ENCODE assay signal across 13 cellular contexts in genomic region chr5:173310861-173311515, GRCh38. TPM values are rescaled to one million over a fixed set of nuclear protein-coding genes. Genes with fewer than 3 reads are reported as not detected.
DNase-seq lines count a peak whose midpoint lies in the region; ATAC-seq and TF ChIP-seq lines count a peak whose summit lies in the region.
"Had no signal": no experiment of that assay in that cellular context is flagged by ENCODE, and none has a peak within 500 bp of the region (broad histone marks: within the 10 kb centered on the region; RNA-seq: fewer than 3 reads in every experiment).

No MANE protein-coding gene starts in this region.

- peaks cover 81% of the 10 kb centered on the region for H3K27me3 Mint-ChIP-seq in CD4-positive, alpha-beta T cell
- H3K27me3 Mint-ChIP-seq in activated T-cell treated with anti-CD3 and anti-CD28 coated beads, Interleukin-2, amount 50 U/mL, for 24 hours, result peaks cover 85% of the 10 kb centered on the region

- CTCF ChIA-PET in CD4-positive, alpha-beta T cell (lab: Charles Lee), result no interaction called here

- H3K27me3 ChIP-seq in breast epithelium (no peaks in the 10 kb centered on the region), liver (ENCODE audit: control insufficient read depth in 4 of 4, insufficient read depth in 4 of 4, low read length in 3 of 4) (no peaks in the 10 kb centered on the region), spleen (replicated peaks in 1 of 7) (peaks cover 0 to 68% (median 15%) of the 10 kb centered on the region in 7 donors)
- H3K27me3 ChIP-seq in CD4-positive, alpha-beta T cell (ENCODE audit: control insufficient read depth, insufficient read depth, low read length), result peaks cover 38% of the 10 kb centered on the region

- POLR2A ChIA-PET in CD4-positive, alpha-beta T cell (lab: Charles Lee), result no interaction called here

- H3K4me3 ChIP-seq in breast epithelium, result no peak overlapping the region
- no peak overlapping the region for H3K4me3 ChIP-seq in liver (ENCODE audit: low read depth in 1 of 3, low read length in 3 of 3)
- H3K4me3 ChIP-seq in spleen, result no peak overlapping the region
- H3K4me3 ChIP-seq: PC-9 had no signal

- no peaks in the 10 kb centered on the region for H3K4me1 Mint-ChIP-seq in CD4-positive, alpha-beta T cell (ENCODE audit: low read depth)
- H3K4me1 Mint-ChIP-seq in activated T-cell treated with anti-CD3 and anti-CD28 coated beads, Interleukin-2, amount 50 U/mL, for 24 hours (ENCODE audit: low read depth), result no peaks in the 10 kb centered on the region
- H3K4me1 Mint-ChIP-seq: CD8-positive, alpha-beta memory T cell; central memory CD8-positive, alpha-beta T cell had no signal

- ATAC-seq in CD4-positive, alpha-beta T cell (ENCODE audit: poor library complexity), result no peak

- no peak for TF ChIP-seq RAD21 in liver (IDR thresholded peaks at IDR 0.05)

- H3K27ac Mint-ChIP-seq in CD4-positive, alpha-beta T cell, result no peak overlapping the region
- H3K27ac Mint-ChIP-seq in activated T-cell treated with anti-CD3 and anti-CD28 coated beads, Interleukin-2, amount 50 U/mL, for 24 hours, result no peak overlapping the region

- H3K36me3 Mint-ChIP-seq in CD4-positive, alpha-beta T cell (ENCODE audit: low read depth), result no peaks in the 10 kb centered on the region
- no peaks in the 10 kb centered on the region for H3K36me3 Mint-ChIP-seq in activated T-cell treated with anti-CD3 and anti-CD28 coated beads, Interleukin-2, amount 50 U/mL, for 24 hours (ENCODE audit: low read depth)
- H3K36me3 Mint-ChIP-seq: CD8-positive, alpha-beta memory T cell had no signal

- TF ChIP-seq CTCF in breast epithelium (IDR thresholded peaks at IDR 0.05) (no peak), liver (IDR thresholded peaks at IDR 0.05; ENCODE audit: low read depth, low read length, missing input control) (no peak), spleen (IDR thresholded peaks at IDR 0.05 in 8 of 11, conservative IDR thresholded peaks at IDR 0.05 in 3 of 11) (no peak)
- no peak for TF ChIP-seq CTCF in CD4-positive, alpha-beta T cell (IDR thresholded peaks at IDR 0.05)

- H3K9ac ChIP-seq in liver (ENCODE audit: low read depth in 1 of 2, low read length in 2 of 2), result no peak overlapping the region

- TF ChIP-seq POLR2A in breast epithelium (IDR thresholded peaks at IDR 0.05) (no peak), spleen (IDR thresholded peaks at IDR 0.05) (no peak)

- peak overlapping the region; percentile 68 to 72 for H3K27ac ChIP-seq in breast epithelium
- H3K27ac ChIP-seq in liver (ENCODE audit: low read depth in 1 of 2, low read length in 2 of 2), result no peak overlapping the region
- peak overlapping the region in 7 of 8 donors; percentile 52 to 80 (median 70) for H3K27ac ChIP-seq in spleen
- H3K27ac ChIP-seq in CD4-positive, alpha-beta T cell (ENCODE audit: low read depth, low read length), result no peak overlapping the region
- H3K27ac ChIP-seq: PC-9 had no signal

- WGBS in liver, result 73% methylated on average over 10 of the region's 10 CpGs
- 54 to 70% (median 57%) methylated on average over 10 of the region's 10 CpGs for WGBS in spleen, 5 donors

- H3K36me3 ChIP-seq in breast epithelium (no peaks in the 10 kb centered on the region), liver (ENCODE audit: control insufficient read depth in 4 of 4, insufficient read depth in 3 of 4, low read depth in 1 of 4, low read length in 3 of 4) (no peaks in the 10 kb centered on the region), spleen (no peaks in the 10 kb centered on the region)

- H3K9me3 Mint-ChIP-seq in CD4-positive, alpha-beta T cell, result peaks cover 5% of the 10 kb centered on the region
- peaks cover 10% of the 10 kb centered on the region for H3K9me3 Mint-ChIP-seq in activated T-cell treated with anti-CD3 and anti-CD28 coated beads, Interleukin-2, amount 50 U/mL, for 24 hours
- H3K9me3 Mint-ChIP-seq: central memory CD8-positive, alpha-beta T cell had no signal

- H3K4me1 ChIP-seq in breast epithelium (no peaks in the 10 kb centered on the region), liver (ENCODE audit: control insufficient read depth in 4 of 4, insufficient read depth in 4 of 4, low read length in 3 of 4) (no peaks in the 10 kb centered on the region), spleen (peaks cover 0 to 13% (median 4%) of the 10 kb centered on the region in 6 donors)

- H3K4me3 Mint-ChIP-seq in CD4-positive, alpha-beta T cell, result no peak overlapping the region
- no peak overlapping the region for H3K4me3 Mint-ChIP-seq in activated T-cell treated with anti-CD3 and anti-CD28 coated beads, Interleukin-2, amount 50 U/mL, for 24 hours
- H3K4me3 Mint-ChIP-seq: CD8-positive, alpha-beta memory T cell; central memory CD8-positive, alpha-beta T cell had no signal

- H3K9me3 ChIP-seq in breast epithelium (peaks cover 0 to 5% of the 10 kb centered on the region in 2 donors), liver (ENCODE audit: control insufficient read depth in 4 of 4, low read length in 3 of 4) (peaks cover 0 to 8% (median 2%) of the 10 kb centered on the region in 4 donors), spleen (peaks cover 0 to 15% (median 10%) of the 10 kb centered on the region in 8 donors)
- peaks cover 4% of the 10 kb centered on the region for H3K9me3 ChIP-seq in CD4-positive, alpha-beta T cell (ENCODE audit: control insufficient read depth, low read length)

- DNase-seq in EH (ENCODE audit: low read depth) (peak; percentile 59), breast epithelium (ENCODE audit: low spot score in 2 of 2) (no peak), spleen (peak; percentile 34), NCI-H1092 treated with DMSO at 0.1 percent for 48 hours (lab: John Stamatoyannopoulos, UW) (no peak), GM19238 (ENCODE audit: insufficient read length, low spot score) (no peak)
- no peak for DNase-seq in CD4-positive, alpha-beta T cell
- DNase-seq in activated T-cell treated with anti-CD3 and anti-CD28 coated beads, Interleukin-2, amount 50 U/mL, for 24 hours, result no peak
- DNase-seq: CD8-positive, alpha-beta memory T cell; NCI-H2107; stimulated activated CD4-positive, alpha-beta T cell treated with anti-CD3 and anti-CD28 coated beads, Interleukin-1b, Interleukin-23, amount 100 ng/mL, for 48 hours had no signal

- intact Hi-C loops in breast epithelium (cut with DNase I; ENCODE audit: low total_unique reads), result no loop called here
- intact Hi-C loops in spleen (cut with DNase I; ENCODE audit: low total_unique reads), result no loop called here
- intact Hi-C loops in CD4-positive, alpha-beta T cell (cut with DNase I, micrococcal nuclease), result no loop called here

TF ChIP-seq in liver, 16 proteins besides CTCF, POLR2A, EP300 and RAD21:
- TF ChIP-seq SP1 (IDR thresholded peaks at IDR 0.05) (no peak), FOXA2 (IDR thresholded peaks at IDR 0.05) (no peak), EGR1 (IDR thresholded peaks at IDR 0.05; ENCODE audit: low read depth in 2 of 2) (no peak), NR2F2 (IDR thresholded peaks at IDR 0.05) (peak; percentile 24)

RNA-seq across cellular contexts. Expression of gene STC2, which starts 17.2 kb away (rescaled TPM):
- total RNA-seq in breast epithelium, result 100 to 1,000 TPM in 2 of 3 donors, 10 to 100 TPM in 1; 12.8 to 502 (median 347) TPM
- under 1 TPM in 1 of 2 donors, not detected in 1; 0.17 TPM for total RNA-seq in liver
- polyA plus RNA-seq in liver, result under 1 TPM; 0.04 to 0.18 TPM
- 10 to 100 TPM in 6 of 7 donors, 1 to 10 TPM in 1; 4.7 to 71.6 (median 30.3) TPM for total RNA-seq in spleen
- polyA plus RNA-seq in spleen, result 1 to 10 TPM in 2 of 3 donors, under 1 TPM in 1; 0.80 to 3.2 (median 1.0) TPM
- total RNA-seq in CD4-positive, alpha-beta T cell, result not detected
- polyA plus RNA-seq: CD8-positive, alpha-beta memory T cell had no signal

Comparison
In these comparisons a context has a peak if more than half of its experiments do, and no peak if none do; other contexts are left out.
1. DNase-seq: peak in EH (single experiment) and spleen (single experiment); none in breast epithelium (0 of 2), CD4-positive, alpha-beta T cell (0 of 10), NCI-H1092 treated with DMSO at 0.1 percent for 48 hours (single experiment), activated T-cell treated with anti-CD3 and anti-CD28 coated beads, Interleukin-2, amount 50 U/mL, for 24 hours (single experiment) and GM19238 (single experiment).
2. H3K27ac ChIP-seq: peak in breast epithelium (2 of 2) and spleen (7 of 8); none in liver (0 of 2) and CD4-positive, alpha-beta T cell (single experiment).
3. RNA of gene STC2, which starts 17.2 kb away (total RNA-seq): 12.8 to 502 TPM in breast epithelium and 4.7 to 71.6 TPM in spleen; 0.17 TPM in liver and not detected in CD4-positive, alpha-beta T cell; every median in the first group is over 4 times any median in the second.